ENCODE assay signal across 23 cellular contexts in the genomic region with DNA sequence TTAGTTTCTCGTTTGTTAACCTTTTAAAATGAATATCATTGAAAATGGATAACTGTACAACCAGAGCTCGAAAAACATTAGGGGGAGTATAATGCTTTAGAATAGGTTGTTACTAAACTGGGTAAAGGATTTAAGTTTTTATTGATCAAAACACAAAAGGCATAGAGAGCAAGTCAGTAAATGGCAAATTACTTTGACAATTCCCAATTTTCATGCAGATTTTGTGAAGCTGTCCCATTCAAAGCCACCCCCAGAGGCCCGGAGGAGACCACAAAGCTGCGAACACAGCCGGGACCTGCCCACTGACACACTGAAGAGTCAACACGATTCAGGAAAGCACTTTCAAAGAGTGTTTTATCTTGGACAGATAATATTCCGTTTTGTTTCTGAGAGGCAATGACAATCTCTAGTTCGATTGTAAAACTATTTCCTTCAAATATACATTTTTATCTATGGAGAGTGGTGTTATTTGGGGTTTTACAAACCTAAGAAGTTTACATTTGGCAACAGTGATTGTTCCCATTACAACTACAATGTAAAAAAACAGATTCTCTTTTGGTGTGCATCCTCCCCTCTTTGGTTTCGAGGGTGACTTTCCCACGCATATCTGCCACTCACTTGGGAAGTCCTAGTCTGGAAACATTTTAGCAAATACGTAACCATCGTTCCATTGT.
DNase-seq lines count a peak whose midpoint lies in the region; ATAC-seq and TF ChIP-seq lines count a peak whose summit lies in the region.
"Had no signal": no experiment of that assay in that cellular context is flagged by ENCODE, and none has a peak within 500 bp of the region (broad histone marks: within the 10 kb centered on the region; RNA-seq: fewer than 3 reads in every experiment).

No MANE protein-coding gene starts in this region.

- H3F3A ChIP-seq in MM.1S (ENCODE audit: insufficient read depth, low read length) = no peaks in the 10 kb centered on the region

- no peak overlapping the region for H3K9ac ChIP-seq in MM.1S (ENCODE audit: low read length)

- no peaks in the 10 kb centered on the region for H3K79me2 ChIP-seq in MM.1S (ENCODE audit: low read length)

- peaks cover 2% of the 10 kb centered on the region for H3K36me3 Mint-ChIP-seq in activated naive CD8-positive, alpha-beta T cell
- no peaks in the 10 kb centered on the region for H3K36me3 Mint-ChIP-seq in activated naive CD8-positive, alpha-beta T cell treated with anti-CD3 and anti-CD28 coated beads, Interleukin-2, amount 50 U/mL, for 24 hours (ENCODE audit: low read depth)
- H3K36me3 Mint-ChIP-seq in mesothelial cell of epicardium = peaks cover 1% of the 10 kb centered on the region
- no peaks in the 10 kb centered on the region for H3K36me3 Mint-ChIP-seq in CD4-positive, alpha-beta memory T cell
- H3K36me3 Mint-ChIP-seq: IgD-negative memory B cell, immature natural killer cell had no signal

- H3K27ac Mint-ChIP-seq in activated naive CD8-positive, alpha-beta T cell = no peak overlapping the region
- H3K27ac Mint-ChIP-seq in activated naive CD8-positive, alpha-beta T cell treated with anti-CD3 and anti-CD28 coated beads, Interleukin-2, amount 50 U/mL, for 24 hours = no peak overlapping the region
- no peak overlapping the region for H3K27ac Mint-ChIP-seq in mesothelial cell of epicardium
- no peak overlapping the region for H3K27ac Mint-ChIP-seq in CD4-positive, alpha-beta memory T cell
- H3K27ac Mint-ChIP-seq: activated B cell treated with CpG ODN at 0.5 μM for 24 hours, IgD-negative memory B cell, immature natural killer cell had no signal

- H3K27me3 Mint-ChIP-seq in activated naive CD8-positive, alpha-beta T cell = peaks cover 27% of the 10 kb centered on the region
- peaks cover 49% of the 10 kb centered on the region for H3K27me3 Mint-ChIP-seq in activated naive CD8-positive, alpha-beta T cell treated with anti-CD3 and anti-CD28 coated beads, Interleukin-2, amount 50 U/mL, for 24 hours
- peaks cover 86% of the 10 kb centered on the region for H3K27me3 Mint-ChIP-seq in mesothelial cell of epicardium (ENCODE audit: low read depth)
- H3K27me3 Mint-ChIP-seq in CD4-positive, alpha-beta memory T cell = peaks cover 12% of the 10 kb centered on the region in 2 donors

- H3K36me3 ChIP-seq in ectodermal cell (ENCODE audit: control insufficient read depth, insufficient read depth, low read length) (no peaks in the 10 kb centered on the region), MM.1S (replicated peaks; ENCODE audit: insufficient read depth, low read length) (no peaks in the 10 kb centered on the region)
- no peaks in the 10 kb centered on the region for H3K36me3 ChIP-seq in CD4-positive, alpha-beta memory T cell (ENCODE audit: insufficient read depth, low read length)
- H3K36me3 ChIP-seq: left ventricle myocardium inferior had no signal

- peak overlapping the region; percentile 54 for H3K4me3 Mint-ChIP-seq in activated naive CD8-positive, alpha-beta T cell
- no peak overlapping the region for H3K4me3 Mint-ChIP-seq in activated naive CD8-positive, alpha-beta T cell treated with anti-CD3 and anti-CD28 coated beads, Interleukin-2, amount 50 U/mL, for 24 hours
- H3K4me3 Mint-ChIP-seq in mesothelial cell of epicardium = peak overlapping the region; percentile 36
- H3K4me3 Mint-ChIP-seq in CD4-positive, alpha-beta memory T cell = no peak overlapping the region

- H3K27ac ChIP-seq in ectodermal cell (ENCODE audit: insufficient read depth, low read depth, low read length, poor library complexity, severe bottlenecking) = peak overlapping the region; percentile 6
- H3K27ac ChIP-seq in CD4-positive, alpha-beta memory T cell (ENCODE audit: low read depth, low read length) = no peak overlapping the region
- no peak overlapping the region for H3K27ac ChIP-seq in MM.1S (ENCODE audit: low read length)
- H3K27ac ChIP-seq: HL-60, left ventricle myocardium inferior, psoas muscle had no signal

- H3K27me3 ChIP-seq in ectodermal cell (ENCODE audit: control insufficient read depth, insufficient read depth, low read length, poor library complexity, severe bottlenecking) (peaks cover 84% of the 10 kb centered on the region), MM.1S (replicated peaks; ENCODE audit: insufficient read depth, low read length) (no peaks in the 10 kb centered on the region)
- H3K27me3 ChIP-seq in CD4-positive, alpha-beta memory T cell (ENCODE audit: insufficient read depth, low read length) = no peaks in the 10 kb centered on the region

- peaks cover 33% of the 10 kb centered on the region for H3K4me1 ChIP-seq in ectodermal cell (ENCODE audit: control insufficient read depth, insufficient read depth, low read length)
- H3K4me1 ChIP-seq in CD4-positive, alpha-beta memory T cell (ENCODE audit: insufficient read depth, low read length) = peaks cover 11% of the 10 kb centered on the region
- H3K4me1 ChIP-seq in MM.1S (ENCODE audit: low read length) = no peaks in the 10 kb centered on the region
- H3K4me1 ChIP-seq: psoas muscle had no signal

- intact Hi-C loops in CD4-positive, alpha-beta memory T cell (cut with micrococcal nuclease) = no loop called here

- TF ChIP-seq CTCF in mesothelial cell of epicardium (IDR thresholded peaks at IDR 0.05; ENCODE audit: unreplicated experiment) = no peak
- TF ChIP-seq CTCF in MM.1S (IDR thresholded peaks at IDR 0.05; ENCODE audit: low read length) = no peak

- H3K9me2 ChIP-seq in MM.1S (replicated peaks; ENCODE audit: insufficient read depth, low read length) = no peaks in the 10 kb centered on the region

- H3K9me3 Mint-ChIP-seq in activated naive CD8-positive, alpha-beta T cell (ENCODE audit: low read depth) = no peaks in the 10 kb centered on the region
- H3K9me3 Mint-ChIP-seq in activated naive CD8-positive, alpha-beta T cell treated with anti-CD3 and anti-CD28 coated beads, Interleukin-2, amount 50 U/mL, for 24 hours = no peaks in the 10 kb centered on the region
- H3K9me3 Mint-ChIP-seq in mesothelial cell of epicardium = peaks cover 11% of the 10 kb centered on the region
- no peaks in the 10 kb centered on the region for H3K9me3 Mint-ChIP-seq in CD4-positive, alpha-beta memory T cell
- H3K9me3 Mint-ChIP-seq: activated B cell treated with CpG ODN at 0.5 μM for 24 hours, IgD-negative memory B cell, immature natural killer cell had no signal

- no peak overlapping the region for H3K4me2 ChIP-seq in MM.1S (ENCODE audit: low read depth, low read length)

- no peak for DNase-seq in activated naive CD8-positive, alpha-beta T cell treated with anti-CD3 and anti-CD28 coated beads, Interleukin-2, amount 50 U/mL, for 24 hours
- no peak for DNase-seq in mesothelial cell of epicardium (ENCODE audit: low spot score in 2 of 2, unreplicated experiment in 2 of 2)
- DNase-seq in CD4-positive, alpha-beta memory T cell = no peak
- no peak for DNase-seq in NCI-H1417 (lab: John Stamatoyannopoulos, UW)
- no peak for DNase-seq in MM.1S
- no peak for DNase-seq in nucleus accumbens (lab: John Stamatoyannopoulos, UW)
- DNase-seq: 8988T; activated B cell treated with CpG ODN at 0.5 μM for 24 hours; activated CD4-positive, alpha-beta T cell treated with anti-CD3 and anti-CD28 coated beads, Interleukin-2, amount 50 U/mL, for 48 hours; activated effector memory CD4-positive, alpha-beta T cell treated with Interleukin-2 at 50 U/mL for 16 hours; cortex of kidney; immature natural killer cell; left ventricle myocardium inferior; NCI-H2171 treated with DMSO at 0.1 percent for 48 hours; psoas muscle; small intestine; stimulated activated CD4-positive, alpha-beta T cell treated with anti-CD3 and anti-CD28 coated beads, Interleukin-4, amount 100 ng/mL, for 24 hours; stimulated activated naive CD8-positive, alpha-beta T cell treated with anti-CD3 and anti-CD28 coated beads, Interleukin-15, Interleukin-2, amounts not matched to agents 100 U/mL and 50 U/mL, for 24 hours; T-helper 9 cell had no signal

- no peak overlapping the region for H2AFZ ChIP-seq in MM.1S (ENCODE audit: low read length)

- H4K20me1 ChIP-seq in MM.1S (ENCODE audit: insufficient read depth, low read length) = no peaks in the 10 kb centered on the region

- H3K9me3 ChIP-seq in ectodermal cell (ENCODE audit: control insufficient read depth, low read length) (no peaks in the 10 kb centered on the region), MM.1S (replicated peaks; ENCODE audit: insufficient read depth, low read length) (no peaks in the 10 kb centered on the region)
- no peaks in the 10 kb centered on the region for H3K9me3 ChIP-seq in CD4-positive, alpha-beta memory T cell (ENCODE audit: control insufficient read depth in 1 of 2, low read length in 2 of 2)
- H3K9me3 ChIP-seq: left ventricle myocardium inferior, psoas muscle had no signal

- WGBS in ectodermal cell, 2 experiments = 1% methylated on average over 10 to 12 of the region's 12 CpGs

- ATAC-seq in activated naive CD8-positive, alpha-beta T cell treated with anti-CD3 and anti-CD28 coated beads, Interleukin-2, amount 50 U/mL, for 24 hours = no peak
- ATAC-seq: psoas muscle; stimulated activated naive CD8-positive, alpha-beta T cell treated with anti-CD3 and anti-CD28 coated beads, Interleukin-15, Interleukin-2, amounts not matched to agents 100 U/mL and 50 U/mL, for 24 hours had no signal

- POLR2A ChIA-PET in CD4-positive, alpha-beta memory T cell (lab: Charles Lee; ENCODE audit: partially characterized antibody) = no interaction called here

- peak overlapping the region; percentile 8 for H3K4me3 ChIP-seq in ectodermal cell (ENCODE audit: insufficient read depth, low read depth, low read length)
- H3K4me3 ChIP-seq in CD4-positive, alpha-beta memory T cell (ENCODE audit: low read length in 2 of 2) = no peak overlapping the region
- H3K4me3 ChIP-seq in MM.1S (ENCODE audit: low read length) = no peak overlapping the region
- H3K4me3 ChIP-seq: psoas muscle had no signal

- peaks cover 9% of the 10 kb centered on the region for H3K4me1 Mint-ChIP-seq in activated naive CD8-positive, alpha-beta T cell (ENCODE audit: low read depth)
- peaks cover 31% of the 10 kb centered on the region for H3K4me1 Mint-ChIP-seq in activated naive CD8-positive, alpha-beta T cell treated with anti-CD3 and anti-CD28 coated beads, Interleukin-2, amount 50 U/mL, for 24 hours
- peaks cover 13% of the 10 kb centered on the region for H3K4me1 Mint-ChIP-seq in mesothelial cell of epicardium
- H3K4me1 Mint-ChIP-seq in CD4-positive, alpha-beta memory T cell = peaks cover 6 to 13% (median 8%) of the 10 kb centered on the region in 4 donors

- CTCF ChIA-PET in CD4-positive, alpha-beta memory T cell (lab: Charles Lee; ENCODE audit: partially characterized antibody) = interaction anchor here (1.6 kb wide), 1 partner anchor 12 kb away, joined by 4 read pairs; no protein-coding TSS in a partner anchor

Comparison
In these comparisons a context has a peak if more than half of its experiments do, and no peak if none do; other contexts are left out.
1. H3K4me3 Mint-ChIP-seq: peak in activated naive CD8-positive, alpha-beta T cell (single experiment) and mesothelial cell of epicardium (single experiment); none in activated naive CD8-positive, alpha-beta T cell treated with anti-CD3 and anti-CD28 coated beads, Interleukin-2, amount 50 U/mL, for 24 hours (single experiment) and CD4-positive, alpha-beta memory T cell (0 of 8).